Comparison of ENCODE assay signal across 29 cellular contexts in genomic region chr22:16654882-16655281, GRCh38.
"Had no signal": no experiment of that assay in that cellular context is flagged by ENCODE, and none has a peak within 500 bp of the region (broad histone marks: within the 10 kb centered on the region; RNA-seq: fewer than 3 reads in every experiment).

No MANE protein-coding gene starts in this region.

- ATAC-seq: stimulated activated effector memory CD8-positive, alpha-beta T cell treated with anti-CD3 and anti-CD28 coated beads, Interleukin-12 subunit alpha, Interleukin-12 subunit beta, amount 100 ng/mL, for 72 hours; stimulated activated memory B cell treated with anti-CD40 and anti-IgM and Interleukin-4, amounts not matched to agents 10 μg/mL and 1 μg/mL and 100 μg/mL, for 72 hours; stimulated activated naive B cell treated with anti-CD40 and anti-IgM and Interleukin-4, amounts not matched to agents 10 μg/mL and 1 μg/mL and 100 μg/mL, for 72 hours; stimulated activated naive CD8-positive, alpha-beta T cell treated with anti-CD3 and anti-CD28 coated beads, Interleukin-15, amount 100 ng/mL, for 72 hours; stimulated activated naive CD8-positive, alpha-beta T cell treated with anti-CD3 and anti-CD28 coated beads, Interleukin-15, Interleukin-2, amounts not matched to agents 100 U/mL and 50 U/mL, for 24 hours; upper lobe of right lung had no signal

- H3K4me3 ChIP-seq: stomach, suprapubic skin, testis, thoracic aorta, thyroid gland, tibial artery, tibial nerve, transverse colon, upper lobe of left lung, upper lobe of right lung, uterus, vagina had no signal

- H3K27me3 ChIP-seq: stomach, suprapubic skin, testis, thyroid gland, tibial artery, tibial nerve, transverse colon, upper lobe of left lung, upper lobe of right lung, uterus, vagina had no signal

- H3K4me3 Mint-ChIP-seq: stimulated activated effector memory CD8-positive, alpha-beta T cell treated with anti-CD3 and anti-CD28 coated beads, Interleukin-12 subunit alpha, Interleukin-12 subunit beta, amount 100 ng/mL, for 72 hours; stimulated activated memory B cell treated with anti-CD40 and anti-IgM and Interleukin-4, amounts not matched to agents 10 μg/mL and 1 μg/mL and 100 μg/mL, for 72 hours; stimulated activated naive B cell treated with anti-CD40 and anti-IgM and Interleukin-4, amounts not matched to agents 10 μg/mL and 1 μg/mL and 100 μg/mL, for 72 hours; stimulated activated naive CD8-positive, alpha-beta T cell treated with anti-CD3 and anti-CD28 coated beads, Interleukin-15, amount 100 ng/mL, for 72 hours; stimulated activated naive CD8-positive, alpha-beta T cell treated with anti-CD3 and anti-CD28 coated beads, Interleukin-15, Interleukin-2, amounts not matched to agents 100 ng/mL and 50 ng/mL, for 24 hours; type B pancreatic cell had no signal

- H3K36me3 ChIP-seq: thyroid gland, transverse colon, upper lobe of left lung, upper lobe of right lung, uterus had no signal

- FAIRE-seq: urothelium cell line had no signal

- H3K27me3 Mint-ChIP-seq: stimulated activated memory B cell treated with anti-CD40 and anti-IgM and Interleukin-4, amounts not matched to agents 10 μg/mL and 1 μg/mL and 100 μg/mL, for 72 hours; stimulated activated naive CD8-positive, alpha-beta T cell treated with anti-CD3 and anti-CD28 coated beads, Interleukin-15, amount 100 ng/mL, for 72 hours; stimulated activated naive CD8-positive, alpha-beta T cell treated with anti-CD3 and anti-CD28 coated beads, Interleukin-15, Interleukin-2, amounts not matched to agents 100 ng/mL and 50 ng/mL, for 24 hours; type B pancreatic cell had no signal

- H3K9me3 ChIP-seq: suprapubic skin, testis, thyroid gland, upper lobe of right lung, uterus, vagina had no signal

- H3K27ac ChIP-seq: stomach, suprapubic skin, testis, thoracic aorta, thyroid gland, tibial artery, tibial nerve, transverse colon, upper lobe of left lung, upper lobe of right lung, uterus, vagina had no signal

- DNase-seq: stimulated activated CD4-positive, alpha-beta T cell treated with anti-CD3 and anti-CD28 coated beads, Interleukin-2, amount 100 ng/mL, for 48 hours; stimulated activated CD4-positive, alpha-beta T cell treated with anti-CD3 and anti-CD28 coated beads, Interleukin-4, amount 100 ng/mL, for 1 hour; stimulated activated CD4-positive, alpha-beta T cell treated with anti-CD3 and anti-CD28 coated beads, Interleukin-4, amount 100 ng/mL, for 24 hours; stimulated activated CD4-positive, alpha-beta T cell treated with anti-CD3 and anti-CD28 coated beads, Interleukin-4, amount 100 ng/mL, for 4 hours; stimulated activated CD8-positive, alpha-beta memory T cell treated with anti-CD3 and anti-CD28 coated beads, Interleukin-4, amount 100 ng/mL, for 48 hours; stimulated activated naive B cell treated with anti-CD40 and anti-IgM and Interleukin-4, amounts not matched to agents 10 μg/mL and 1 μg/mL and 100 μg/mL, for 72 hours; stimulated activated naive CD4-positive, alpha-beta T cell; stimulated activated naive CD4-positive, alpha-beta T cell treated with Interleukin-2 at 50 U/mL for 16 hours; stimulated activated naive CD8-positive, alpha-beta T cell treated with anti-CD3 and anti-CD28 coated beads, Interleukin-15, amount 100 ng/mL, for 72 hours; stimulated activated naive CD8-positive, alpha-beta T cell treated with anti-CD3 and anti-CD28 coated beads, Interleukin-15, Interleukin-2, amounts not matched to agents 100 U/mL and 50 U/mL, for 24 hours; stomach; substantia nigra; testis; thyroid gland; tibial artery; transverse colon; trophoblast cell; upper lobe of left lung; upper lobe of right lung; uterus had no signal

- H3K36me3 Mint-ChIP-seq: stimulated activated effector memory CD8-positive, alpha-beta T cell treated with anti-CD3 and anti-CD28 coated beads, Interleukin-12 subunit alpha, Interleukin-12 subunit beta, amount 100 ng/mL, for 72 hours; stimulated activated memory B cell treated with anti-CD40 and anti-IgM and Interleukin-4, amounts not matched to agents 10 μg/mL and 1 μg/mL and 100 μg/mL, for 72 hours; stimulated activated naive B cell treated with anti-CD40 and anti-IgM and Interleukin-4, amounts not matched to agents 10 μg/mL and 1 μg/mL and 100 μg/mL, for 72 hours; type B pancreatic cell had no signal

- H3K4me1 ChIP-seq: stomach, suprapubic skin, testis, thyroid gland, tibial artery, tibial nerve, transverse colon, upper lobe of left lung, upper lobe of right lung, uterus, vagina had no signal

- H3K27ac Mint-ChIP-seq: stimulated activated effector memory CD8-positive, alpha-beta T cell treated with anti-CD3 and anti-CD28 coated beads, Interleukin-12 subunit alpha, Interleukin-12 subunit beta, amount 100 ng/mL, for 72 hours; stimulated activated memory B cell treated with anti-CD40 and anti-IgM and Interleukin-4, amounts not matched to agents 10 μg/mL and 1 μg/mL and 100 μg/mL, for 72 hours; stimulated activated naive B cell treated with anti-CD40 and anti-IgM and Interleukin-4, amounts not matched to agents 10 μg/mL and 1 μg/mL and 100 μg/mL, for 72 hours; stimulated activated naive CD8-positive, alpha-beta T cell treated with anti-CD3 and anti-CD28 coated beads, Interleukin-15, amount 100 ng/mL, for 72 hours; stimulated activated naive CD8-positive, alpha-beta T cell treated with anti-CD3 and anti-CD28 coated beads, Interleukin-15, Interleukin-2, amounts not matched to agents 100 ng/mL and 50 ng/mL, for 24 hours; type B pancreatic cell had no signal

- H3K4me1 Mint-ChIP-seq: stimulated activated effector memory CD8-positive, alpha-beta T cell treated with anti-CD3 and anti-CD28 coated beads, Interleukin-12 subunit alpha, Interleukin-12 subunit beta, amount 100 ng/mL, for 72 hours; stimulated activated memory B cell treated with anti-CD40 and anti-IgM and Interleukin-4, amounts not matched to agents 10 μg/mL and 1 μg/mL and 100 μg/mL, for 72 hours; stimulated activated naive B cell treated with anti-CD40 and anti-IgM and Interleukin-4, amounts not matched to agents 10 μg/mL and 1 μg/mL and 100 μg/mL, for 72 hours; stimulated activated naive CD8-positive, alpha-beta T cell treated with anti-CD3 and anti-CD28 coated beads, Interleukin-15, amount 100 ng/mL, for 72 hours had no signal
